In the genomic region with DNA sequence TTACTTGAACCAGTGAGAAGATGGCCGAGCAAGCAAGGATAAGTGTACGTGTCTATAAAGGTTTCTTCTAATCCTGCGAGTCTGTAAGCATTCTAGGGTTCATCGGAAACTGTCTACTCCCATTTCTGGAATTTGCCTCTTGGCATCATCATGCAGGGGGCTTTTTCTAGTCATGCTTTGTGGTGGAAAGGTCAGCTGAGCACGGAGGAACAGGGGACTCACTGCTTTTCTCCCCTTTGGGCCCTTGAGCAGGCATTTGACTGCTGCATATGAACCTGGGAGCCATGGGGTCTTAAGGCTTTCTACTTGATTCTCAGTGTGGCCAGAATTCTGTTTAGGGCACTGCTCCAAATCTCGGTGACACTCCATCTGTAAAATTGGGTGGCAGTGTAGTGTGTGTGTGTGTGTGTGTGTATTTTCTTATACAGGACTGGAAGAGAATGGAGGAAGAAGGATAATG, we compare ENCODE assay signal across 1 cellular context.
TF ChIP-seq lines count a peak whose summit lies in the region.

No MANE protein-coding gene starts in this region.

TF ChIP-seq in K562, 482 proteins besides CTCF, POLR2A, EP300 and RAD21 (continued from another document):
- TF ChIP-seq, protein P1, sequence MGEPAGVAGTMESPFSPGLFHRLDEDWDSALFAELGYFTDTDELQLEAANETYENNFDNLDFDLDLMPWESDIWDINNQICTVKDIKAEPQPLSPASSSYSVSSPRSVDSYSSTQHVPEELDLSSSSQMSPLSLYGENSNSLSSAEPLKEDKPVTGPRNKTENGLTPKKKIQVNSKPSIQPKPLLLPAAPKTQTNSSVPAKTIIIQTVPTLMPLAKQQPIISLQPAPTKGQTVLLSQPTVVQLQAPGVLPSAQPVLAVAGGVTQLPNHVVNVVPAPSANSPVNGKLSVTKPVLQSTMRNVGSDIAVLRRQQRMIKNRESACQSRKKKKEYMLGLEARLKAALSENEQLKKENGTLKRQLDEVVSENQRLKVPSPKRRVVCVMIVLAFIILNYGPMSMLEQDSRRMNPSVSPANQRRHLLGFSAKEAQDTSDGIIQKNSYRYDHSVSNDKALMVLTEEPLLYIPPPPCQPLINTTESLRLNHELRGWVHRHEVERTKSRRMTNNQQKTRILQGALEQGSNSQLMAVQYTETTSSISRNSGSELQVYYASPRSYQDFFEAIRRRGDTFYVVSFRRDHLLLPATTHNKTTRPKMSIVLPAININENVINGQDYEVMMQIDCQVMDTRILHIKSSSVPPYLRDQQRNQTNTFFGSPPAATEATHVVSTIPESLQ (CRISPR knock-in tag; IDR thresholded peaks at IDR 0.05): 0 out of 2 replicates have a peak, but pooled peaks have one; percentile 46
- TF ChIP-seq ZBTB7A (IDR thresholded peaks at IDR 0.05; ENCODE audit: borderline replicate concordance, control insufficient read depth, low read depth, low read length): no peak
- TF ChIP-seq BCOR (IDR thresholded peaks at IDR 0.05): no peak
- TF ChIP-seq, protein P2, sequence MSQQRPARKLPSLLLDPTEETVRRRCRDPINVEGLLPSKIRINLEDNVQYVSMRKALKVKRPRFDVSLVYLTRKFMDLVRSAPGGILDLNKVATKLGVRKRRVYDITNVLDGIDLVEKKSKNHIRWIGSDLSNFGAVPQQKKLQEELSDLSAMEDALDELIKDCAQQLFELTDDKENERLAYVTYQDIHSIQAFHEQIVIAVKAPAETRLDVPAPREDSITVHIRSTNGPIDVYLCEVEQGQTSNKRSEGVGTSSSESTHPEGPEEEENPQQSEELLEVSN (IDR thresholded peaks at IDR 0.05; ENCODE audit: borderline replicate concordance in 1 of 2, extremely low read depth in 1 of 2, insufficient read depth in 1 of 2, insufficient read length in 1 of 2, low read depth in 1 of 2, low read length in 1 of 2, poor library complexity in 1 of 2, severe bottlenecking in 1 of 2): no peak
- TF ChIP-seq SLC30A9 (CRISPR knock-in tag; IDR thresholded peaks at IDR 0.05): no peak
- TF ChIP-seq ZBTB1 (CRISPR knock-in tag; IDR thresholded peaks at IDR 0.05; ENCODE audit: borderline replicate concordance, low read depth): no peak; the same call in 1 of the 2 replicates
- TF ChIP-seq PCBP1 (IDR thresholded peaks at IDR 0.05; ENCODE audit: low read depth, low read length, poor library complexity, severe bottlenecking): no peak
- TF ChIP-seq, protein P3, sequence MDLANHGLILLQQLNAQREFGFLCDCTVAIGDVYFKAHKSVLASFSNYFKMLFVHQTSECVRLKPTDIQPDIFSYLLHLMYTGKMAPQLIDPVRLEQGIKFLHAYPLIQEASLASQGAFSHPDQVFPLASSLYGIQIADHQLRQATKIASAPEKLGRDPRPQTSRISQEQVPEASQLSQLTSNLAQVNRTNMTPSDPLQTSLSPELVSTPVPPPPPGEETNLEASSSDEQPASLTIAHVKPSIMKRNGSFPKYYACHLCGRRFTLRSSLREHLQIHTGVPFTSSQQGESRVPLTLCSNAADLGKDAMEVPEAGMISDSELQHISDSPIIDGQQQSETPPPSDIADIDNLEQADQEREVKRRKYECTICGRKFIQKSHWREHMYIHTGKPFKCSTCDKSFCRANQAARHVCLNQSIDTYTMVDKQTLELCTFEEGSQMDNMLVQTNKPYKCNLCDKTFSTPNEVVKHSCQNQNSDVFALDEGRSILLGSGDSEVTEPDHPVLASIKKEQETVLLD (IDR thresholded peaks at IDR 0.05): no peak
- no peak for TF ChIP-seq ZNF583 (CRISPR knock-in tag; IDR thresholded peaks at IDR 0.05)
- TF ChIP-seq, protein P4, sequence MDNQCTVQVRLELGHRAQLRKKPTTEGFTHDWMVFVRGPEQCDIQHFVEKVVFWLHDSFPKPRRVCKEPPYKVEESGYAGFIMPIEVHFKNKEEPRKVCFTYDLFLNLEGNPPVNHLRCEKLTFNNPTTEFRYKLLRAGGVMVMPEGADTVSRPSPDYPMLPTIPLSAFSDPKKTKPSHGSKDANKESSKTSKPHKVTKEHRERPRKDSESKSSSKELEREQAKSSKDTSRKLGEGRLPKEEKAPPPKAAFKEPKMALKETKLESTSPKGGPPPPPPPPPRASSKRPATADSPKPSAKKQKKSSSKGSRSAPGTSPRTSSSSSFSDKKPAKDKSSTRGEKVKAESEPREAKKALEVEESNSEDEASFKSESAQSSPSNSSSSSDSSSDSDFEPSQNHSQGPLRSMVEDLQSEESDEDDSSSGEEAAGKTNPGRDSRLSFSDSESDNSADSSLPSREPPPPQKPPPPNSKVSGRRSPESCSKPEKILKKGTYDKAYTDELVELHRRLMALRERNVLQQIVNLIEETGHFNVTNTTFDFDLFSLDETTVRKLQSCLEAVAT (IDR thresholded peaks at IDR 0.05): no peak
- TF ChIP-seq, protein P5, sequence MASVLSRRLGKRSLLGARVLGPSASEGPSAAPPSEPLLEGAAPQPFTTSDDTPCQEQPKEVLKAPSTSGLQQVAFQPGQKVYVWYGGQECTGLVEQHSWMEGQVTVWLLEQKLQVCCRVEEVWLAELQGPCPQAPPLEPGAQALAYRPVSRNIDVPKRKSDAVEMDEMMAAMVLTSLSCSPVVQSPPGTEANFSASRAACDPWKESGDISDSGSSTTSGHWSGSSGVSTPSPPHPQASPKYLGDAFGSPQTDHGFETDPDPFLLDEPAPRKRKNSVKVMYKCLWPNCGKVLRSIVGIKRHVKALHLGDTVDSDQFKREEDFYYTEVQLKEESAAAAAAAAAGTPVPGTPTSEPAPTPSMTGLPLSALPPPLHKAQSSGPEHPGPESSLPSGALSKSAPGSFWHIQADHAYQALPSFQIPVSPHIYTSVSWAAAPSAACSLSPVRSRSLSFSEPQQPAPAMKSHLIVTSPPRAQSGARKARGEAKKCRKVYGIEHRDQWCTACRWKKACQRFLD (CRISPR knock-in tag; IDR thresholded peaks at IDR 0.05): no peak
TF ChIP-seq in K562: peak in this region for 5.
